7 cellular contexts compared by ENCODE assay signal in genomic region chr1:145464017-145464416, GRCh38. TPM values are rescaled to one million over a fixed set of nuclear protein-coding genes. Genes with fewer than 3 reads are reported as not detected.
DNase-seq lines count a peak whose midpoint lies in the region; ATAC-seq, FAIRE-seq and TF ChIP-seq lines count a peak whose summit lies in the region.
"Not testable (repeated sequence)": the region's sequence is repeated elsewhere in the genome, so short reads cannot be mapped to it uniquely, and the experiment has no call there.

No MANE protein-coding gene starts in this region.

- TF ChIP-seq CTCF in A549 (IDR thresholded peaks at IDR 0.05); HCT116 (IDR thresholded peaks at IDR 0.05 in 2 of 3, conservative IDR thresholded peaks at IDR 0.05 in 1 of 3; ENCODE audit: borderline replicate concordance in 1 of 3, insufficient read depth in 1 of 3, low read depth in 2 of 3, low read length in 2 of 3); KMS-11 (conservative IDR thresholded peaks at IDR 0.05; ENCODE audit: low read depth, low read length); PC-9 (conservative IDR thresholded peaks at IDR 0.05); mammary epithelial cell (conservative IDR thresholded peaks at IDR 0.05 in 1 of 2, IDR thresholded peaks at IDR 0.05 in 1 of 2; ENCODE audit: extremely low read depth in 1 of 2, insufficient read depth in 1 of 2, low read depth in 1 of 2, low read length in 2 of 2): not testable (repeated sequence)

- H3K4me2 ChIP-seq in A549, result peak overlapping the region; percentile 67; the same call in 2 of the 3 replicates
- H3K4me2 ChIP-seq in HCT116 (ENCODE audit: low read length), result peak overlapping the region; percentile 35; the same call in 1 of the 2 replicates
- H3K4me2 ChIP-seq in KMS-11, result peak overlapping the region; percentile 51
- peak overlapping the region; percentile 75 for H3K4me2 ChIP-seq in PC-9
- peak overlapping the region; percentile 42 for H3K4me2 ChIP-seq in mammary epithelial cell (ENCODE audit: insufficient read depth, low read depth, low read length)

- H3K9me3 ChIP-seq in A549; HCT116 (ENCODE audit: control insufficient read depth in 1 of 2, insufficient read depth in 1 of 2, low read depth in 1 of 2, low read length in 2 of 2); PC-9 (ENCODE audit: insufficient read depth, low read depth); mammary epithelial cell (replicated peaks; ENCODE audit: insufficient read depth, low read length): not testable (repeated sequence)

- H3K4me3 ChIP-seq in A549; HCT116 (replicated peaks in 1 of 2; ENCODE audit: low read depth in 1 of 2, low read length in 2 of 2); KMS-11 (IDR thresholded peaks at IDR 0.05; ENCODE audit: insufficient read depth, low read depth, low read length); mammary epithelial cell (replicated peaks in 1 of 3; ENCODE audit: insufficient read depth in 1 of 3, low read depth in 2 of 3, low read length in 3 of 3): not testable (repeated sequence)
- peak overlapping the region; percentile 49 for H3K4me3 ChIP-seq in PC-9

- not testable (repeated sequence) for TF ChIP-seq POLR2A in A549 (IDR thresholded peaks at IDR 0.05; ENCODE audit: low read length); HCT116 (IDR thresholded peaks at IDR 0.05; ENCODE audit: borderline replicate concordance, extremely low read depth, insufficient read depth, insufficient read length)

- H4K20me1 ChIP-seq in HCT116 (ENCODE audit: insufficient read depth); KMS-11 (ENCODE audit: insufficient read depth); PC-9 (ENCODE audit: insufficient read depth); mammary epithelial cell (ENCODE audit: insufficient read depth, low read length): not testable (repeated sequence)

- dilution Hi-C loops in mammary epithelial cell (cut with HindIII; ENCODE audit: low sequenced_read_pairs), result not testable (repeated sequence)

- BruUV-seq in HCT116 (replicated peaks; lab: Mats Ljungman, UMichigan); PC-9 (replicated peaks; lab: Mats Ljungman, UMichigan); mammary epithelial cell (replicated peaks; lab: Mats Ljungman, UMichigan): not testable (repeated sequence)

- not testable (repeated sequence) for H3F3A ChIP-seq in PC-9 (ENCODE audit: insufficient read depth, low read depth)

- intact Hi-C loops in HCT116 (cut with micrococcal nuclease); PC-9 (cut with micrococcal nuclease; ENCODE audit: unreplicated experiment); mammary epithelial cell (cut with micrococcal nuclease): not testable (repeated sequence)

- not testable (repeated sequence) for H3K4me1 ChIP-seq in A549; HCT116 (ENCODE audit: control insufficient read depth in 1 of 2, insufficient read depth in 2 of 2, low read length in 2 of 2); KMS-11 (ENCODE audit: low read depth, poor library complexity, severe bottlenecking); PC-9 (replicated peaks; ENCODE audit: insufficient read depth); mammary epithelial cell (ENCODE audit: insufficient read depth, low read length)

- not testable (repeated sequence) for DNase-seq in A549 (ENCODE audit: low read depth in 1 of 2, low spot score in 1 of 2); HCT116 (ENCODE audit: low read depth, low spot score); PC-9
- peak; percentile 63 for DNase-seq in ELR (ENCODE audit: low read depth)
- peak; percentile 59 for DNase-seq in NAMALWA (ENCODE audit: low spot score)
- DNase-seq in mammary epithelial cell, result peak; percentile 45

- not testable (repeated sequence) for H2AFZ ChIP-seq in HCT116 (ENCODE audit: low read depth, low read length, poor library complexity, severe bottlenecking); PC-9; mammary epithelial cell (ENCODE audit: low read depth, low read length)
- H2AFZ ChIP-seq in KMS-11 (ENCODE audit: low read depth), result 0 out of 2 replicates have a peak overlapping the region, but pooled peaks have one; percentile 44

- not testable (repeated sequence) for H3K79me2 ChIP-seq in HCT116 (ENCODE audit: insufficient read depth, low read length); KMS-11 (ENCODE audit: insufficient read depth, low read depth); PC-9 (ENCODE audit: low read depth); mammary epithelial cell (ENCODE audit: insufficient read depth, low read length)

- RAD21 ChIA-PET in HCT116 (lab: Charles Lee; ENCODE audit: low non-redundant PET in 1 of 2, low total read pairs in 2 of 2, uncharacterized antibody in 2 of 2, unreplicated experiment in 2 of 2), result not testable (repeated sequence)

- FAIRE-seq in A549 (lab: Jason Lieb, UNC), result not testable (repeated sequence)

- 81% methylated on average over 2 of the region's 2 CpGs for WGBS in A549 (ENCODE audit: missing lambda C conversion rate)
- WGBS in mammary epithelial cell (ENCODE audit: low coverage, missing lambda C conversion rate), result 97% methylated on average over 2 of the region's 2 CpGs

- not testable (repeated sequence) for H3K27me3 ChIP-seq in HCT116 (ENCODE audit: insufficient read depth, low read length); KMS-11 (ENCODE audit: insufficient read depth, low read depth); PC-9 (ENCODE audit: insufficient read depth, low read depth); mammary epithelial cell (ENCODE audit: insufficient read depth, low read length)

- in situ Hi-C loops in mammary epithelial cell (cut with MboI; ENCODE audit: low sequenced_read_pairs in 2 of 2), result not testable (repeated sequence)

- H3K9me2 ChIP-seq in HCT116 (ENCODE audit: insufficient read depth); PC-9 (ENCODE audit: insufficient read depth): not testable (repeated sequence)

- ATAC-seq in A549, HCT116: not testable (repeated sequence)

- not testable (repeated sequence) for TF ChIP-seq RAD21 in A549 (conservative IDR thresholded peaks at IDR 0.05 in 1 of 2, IDR thresholded peaks at IDR 0.05 in 1 of 2); HCT116 (IDR thresholded peaks at IDR 0.05; ENCODE audit: low read depth)

- H3K9ac ChIP-seq in HCT116 (ENCODE audit: low read length); KMS-11; mammary epithelial cell (ENCODE audit: insufficient read depth, low read length): not testable (repeated sequence)

- H3K27ac ChIP-seq in A549; HCT116 (ENCODE audit: low read depth, low read length); KMS-11; mammary epithelial cell (ENCODE audit: insufficient read depth, low read depth, low read length): not testable (repeated sequence)
- H3K27ac ChIP-seq in PC-9, result peak overlapping the region; percentile 67

- H3K36me3 ChIP-seq in HCT116 (ENCODE audit: control insufficient read depth in 1 of 2, insufficient read depth in 2 of 2, low read length in 2 of 2); KMS-11 (ENCODE audit: insufficient read depth); PC-9 (ENCODE audit: low read depth); mammary epithelial cell (ENCODE audit: insufficient read depth, low read length): not testable (repeated sequence)

- POLR2A ChIA-PET in A549 (lab: Yijun Ruan, JAX); HCT116 (lab: Charles Lee); PC-9 (lab: Charles Lee; ENCODE audit: unreplicated experiment): not testable (repeated sequence)

- CTCF ChIA-PET in A549 (lab: Yijun Ruan, JAX); HCT116 (lab: Charles Lee); PC-9 (lab: Charles Lee): not testable (repeated sequence)
- CTCF ChIA-PET in mammary epithelial cell (lab: Charles Lee; ENCODE audit: low non-redundant PET), result interaction anchor here (0.6 kb wide), 1 partner anchor 256 kb away, joined by 3 read pairs; no protein-coding TSS in a partner anchor

- not testable (repeated sequence) for TF ChIP-seq EP300 in A549 (IDR thresholded peaks at IDR 0.05)

RNA-seq across cellular contexts. Expression of gene NBPF20, which starts 38.6 kb away (rescaled TPM):
- polyA plus RNA-seq in A549 (2011; rRNA removed) (5.1 and 5.5 TPM in 2 replicates), A549 (2017; fragmentation: RNase III; extraction: RNeasy Plus Mini Kit Qiagen cat#74134 plus additional on column Dnase treatment) (1.3 to 1.6 TPM (median 1.5 TPM) in 3 replicates), mammary epithelial cell (3.9 TPM)
- 1.2 and 1.3 TPM in 2 replicates for polyA plus RNA-seq in A549 (2012; cell fraction: cytosol; rRNA removed)
- 3.2 and 3.8 TPM in 2 replicates for polyA plus RNA-seq in A549 (2012; cell fraction: nucleus; rRNA removed)
- 5.7 and 5.9 TPM in 2 replicates for polyA minus RNA-seq in A549 (2011; rRNA and poly(A)+ RNA removed)
- total RNA-seq in HCT116 (2021; ENCODE audit: unreplicated experiment) (3.8 TPM), PC-9 (2021) (3.3 and 3.8 TPM in 2 replicates), mammary epithelial cell (10 to 100 TPM in 1 of 2 donors, 1 to 10 TPM in 1; 2.7 to 10.7 TPM)
- polyA plus RNA-seq in HCT116 (2012), result 2.0 TPM in 2 replicates
- polyA minus RNA-seq in mammary epithelial cell, result 7.4 TPM
